In the genomic region with DNA sequence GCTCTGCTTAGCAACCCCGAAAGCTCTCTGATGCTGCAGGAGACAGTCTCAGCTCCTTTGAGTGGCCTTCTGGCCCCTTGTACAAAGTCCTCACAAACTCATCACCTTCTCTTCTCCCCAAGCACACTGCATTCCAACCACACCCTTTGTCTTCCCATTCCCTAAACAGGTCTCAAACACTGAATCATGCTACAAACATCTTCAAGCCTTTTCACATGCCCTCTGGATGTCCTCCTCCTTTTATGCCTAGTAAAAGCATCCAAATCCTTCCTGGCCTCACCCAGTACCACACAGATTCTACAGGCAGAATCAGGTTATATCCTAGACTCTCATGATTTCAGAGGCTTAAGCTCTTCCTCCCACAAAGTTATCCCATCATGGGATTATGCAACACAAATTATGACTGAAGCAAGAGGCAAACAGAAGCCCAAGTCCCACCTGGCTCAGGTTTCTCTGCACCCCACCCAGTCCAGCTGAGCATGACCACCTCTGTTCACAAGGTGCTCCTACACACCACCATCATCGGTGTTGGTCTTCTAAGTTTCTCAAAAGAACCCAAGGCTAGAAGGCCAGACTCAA, we compare ENCODE assay signal across 20 cellular contexts.
DNase-seq lines count a peak whose midpoint lies in the region; ATAC-seq and TF ChIP-seq lines count a peak whose summit lies in the region.
"Had no signal": no experiment of that assay in that cellular context is flagged by ENCODE, and none has a peak within 500 bp of the region (broad histone marks: within the 10 kb centered on the region; RNA-seq: fewer than 3 reads in every experiment).

No MANE protein-coding gene starts in this region.

- H3K36me3 ChIP-seq in IMR-90 (ENCODE audit: control insufficient read depth, insufficient read depth, low read length) = no peaks in the 10 kb centered on the region
- H3K36me3 ChIP-seq: vagina had no signal

- DNase-seq in AG20443 (ENCODE audit: low spot score) (peak; percentile 49), IMR-90 (peak; percentile 28), amniotic epithelial cell (ENCODE audit: low read depth) (peak; percentile 50), iris pigment epithelial cell (ENCODE audit: low read depth) (peak; percentile 55), NCI-H748 treated with DMSO at 0.1 percent for 48 hours (lab: John Stamatoyannopoulos, UW) (no peak), NCI-H82 (lab: John Stamatoyannopoulos, UW) (no peak)
- DNase-seq in activated CD4-positive, alpha-beta T cell treated with anti-CD3 and anti-CD28 coated beads, Interleukin-2, amount 10 ng/mL, durations not matched to agents 7 days and 5 days = no peak
- DNase-seq: activated CD4-positive, alpha-beta T cell treated with anti-CD3 and anti-CD28 coated beads, Interleukin-2, amount 50 U/mL, for 4 hours; activated naive CD8-positive, alpha-beta T cell treated with anti-CD3 and anti-CD28 coated beads, Interleukin-2, amount 50 U/mL, for 24 hours; activated T-cell treated with anti-CD3 and anti-CD28 coated beads, Interleukin-2, amount 50 U/mL, for 48 hours; COR-L47; GF-D8; NCI-H1436; NCI-H2227 treated with DMSO at 0.1 percent for 48 hours had no signal

- peak overlapping the region; percentile 91 for H2BK120ac ChIP-seq in IMR-90 (ENCODE audit: low read depth, low read length)

- H3K27ac ChIP-seq in IMR-90 (ENCODE audit: insufficient read depth, low read length) = peak overlapping the region; percentile 30; the same call in 1 of the 2 replicates
- H3K27ac ChIP-seq: KMS-11, SK-N-MC, vagina had no signal

- peak overlapping the region; percentile 71 for H2AK9ac ChIP-seq in IMR-90 (replicated peaks; ENCODE audit: low read depth, low read length, poor library complexity)

- H3K4ac ChIP-seq in IMR-90 (ENCODE audit: low read depth, low read length) = peak overlapping the region; percentile 83

- CTCF ChIA-PET in IMR-90 (lab: Yijun Ruan, JAX) = interaction anchor here (0.6 kb wide), 1 partner anchor 157 kb away, joined by 5 read pairs; no protein-coding TSS in a partner anchor
- CTCF ChIA-PET in activated CD4-positive, alpha-beta T cell treated with anti-CD3 and anti-CD28 coated beads, Interleukin-2, amount 10 ng/mL, durations not matched to agents 7 days and 5 days (lab: Charles Lee) = interaction anchor here (1.1 kb wide), 1 partner anchor 619 kb away, joined by 3 read pairs; no protein-coding TSS in a partner anchor

- no peak overlapping the region for H3K4me3 Mint-ChIP-seq in activated CD4-positive, alpha-beta T cell treated with anti-CD3 and anti-CD28 coated beads, Interleukin-2, amount 10 ng/mL, durations not matched to agents 7 days and 5 days
- H3K4me3 Mint-ChIP-seq: activated naive CD8-positive, alpha-beta T cell treated with anti-CD3 and anti-CD28 coated beads, Interleukin-2, amount 50 U/mL, for 24 hours; stimulated activated naive CD8-positive, alpha-beta T cell treated with anti-CD3 and anti-CD28 coated beads, Interleukin-15, Interleukin-2, amounts not matched to agents 100 ng/mL and 50 ng/mL, for 24 hours had no signal

- H3K27ac Mint-ChIP-seq in activated CD4-positive, alpha-beta T cell treated with anti-CD3 and anti-CD28 coated beads, Interleukin-2, amount 10 ng/mL, durations not matched to agents 7 days and 5 days = no peak overlapping the region
- H3K27ac Mint-ChIP-seq: activated naive CD8-positive, alpha-beta T cell treated with anti-CD3 and anti-CD28 coated beads, Interleukin-2, amount 50 U/mL, for 24 hours; progenitor cell of endocrine pancreas; stimulated activated naive CD8-positive, alpha-beta T cell treated with anti-CD3 and anti-CD28 coated beads, Interleukin-15, Interleukin-2, amounts not matched to agents 100 ng/mL and 50 ng/mL, for 24 hours had no signal

- H3K14ac ChIP-seq in IMR-90 (replicated peaks; ENCODE audit: low read depth, low read length) = peak overlapping the region; percentile 81

- peaks cover 17% of the 10 kb centered on the region for H3K4me1 ChIP-seq in IMR-90 (ENCODE audit: control insufficient read depth, insufficient read depth, low read length)
- H3K4me1 ChIP-seq: vagina had no signal

- intact Hi-C loops in IMR-90 (cut with micrococcal nuclease) = loop anchor here (10.0 kb wide), 1 partner anchor 183 kb away; no protein-coding TSS in a partner anchor

- H3K4me3 ChIP-seq in IMR-90 (ENCODE audit: insufficient read depth, low read depth, low read length) = no peak overlapping the region
- H3K4me3 ChIP-seq: SK-N-MC, vagina had no signal

- peaks cover 10% of the 10 kb centered on the region for H3K27me3 Mint-ChIP-seq in activated CD4-positive, alpha-beta T cell treated with anti-CD3 and anti-CD28 coated beads, Interleukin-2, amount 10 ng/mL, durations not matched to agents 7 days and 5 days
- H3K27me3 Mint-ChIP-seq: stimulated activated naive CD8-positive, alpha-beta T cell treated with anti-CD3 and anti-CD28 coated beads, Interleukin-15, Interleukin-2, amounts not matched to agents 100 ng/mL and 50 ng/mL, for 24 hours had no signal

- peak overlapping the region; percentile 87; the same call in 2 of the 3 replicates for H2BK15ac ChIP-seq in IMR-90 (ENCODE audit: low read depth, low read length)

- peaks cover 7% of the 10 kb centered on the region for H3K9me1 ChIP-seq in IMR-90 (ENCODE audit: insufficient read depth, low read length)

- POLR2A ChIA-PET in IMR-90 (lab: Charles Lee; ENCODE audit: unreplicated experiment) = interaction anchor here (0.5 kb wide), 1 partner anchor 663 kb away, joined by 12 read pairs; no protein-coding TSS in a partner anchor
- POLR2A ChIA-PET in activated CD4-positive, alpha-beta T cell treated with anti-CD3 and anti-CD28 coated beads, Interleukin-2, amount 10 ng/mL, durations not matched to agents 7 days and 5 days (lab: Charles Lee) = no interaction called here

- no peaks in the 10 kb centered on the region for H3K9me3 ChIP-seq in IMR-90 (ENCODE audit: control insufficient read depth, insufficient read depth, low read length)
- H3K9me3 ChIP-seq: vagina had no signal

- H3K4me2 ChIP-seq in IMR-90 (ENCODE audit: low read depth, low read length) = peak overlapping the region; percentile 43; the same call in 1 of the 2 replicates
- H3K4me2 ChIP-seq: KMS-11 had no signal

- H3K18ac ChIP-seq in IMR-90 (ENCODE audit: low read depth, low read length) = peak overlapping the region; percentile 37; the same call in 1 of the 2 replicates

- BruUV-seq in IMR-90 (replicated peaks; lab: Mats Ljungman, UMichigan) = no TSS peak

- H4K8ac ChIP-seq in IMR-90 (ENCODE audit: low read depth in 2 of 2, low read length in 2 of 2) = peak overlapping the region; percentile 30 to 88; a peak in 3 of 4 replicates

- no peaks in the 10 kb centered on the region for H3K9me3 Mint-ChIP-seq in activated CD4-positive, alpha-beta T cell treated with anti-CD3 and anti-CD28 coated beads, Interleukin-2, amount 10 ng/mL, durations not matched to agents 7 days and 5 days
- H3K9me3 Mint-ChIP-seq: activated naive CD8-positive, alpha-beta T cell treated with anti-CD3 and anti-CD28 coated beads, Interleukin-2, amount 50 U/mL, for 24 hours; stimulated activated naive CD8-positive, alpha-beta T cell treated with anti-CD3 and anti-CD28 coated beads, Interleukin-15, Interleukin-2, amounts not matched to agents 100 ng/mL and 50 ng/mL, for 24 hours had no signal

- peaks cover 0 to 4% of the 10 kb centered on the region in 2 experiments; a peak in 1 of 4 replicates for H3K79me1 ChIP-seq in IMR-90 (ENCODE audit: low read depth in 1 of 2, low read length in 2 of 2)

- in situ Hi-C loops in IMR-90 (cut with MboI; ENCODE audit: low sequenced_read_pairs) = loop anchor here (10.0 kb wide), 1 partner anchor 663 kb away; no protein-coding TSS in a partner anchor

- no peaks in the 10 kb centered on the region for H3K4me1 Mint-ChIP-seq in activated CD4-positive, alpha-beta T cell treated with anti-CD3 and anti-CD28 coated beads, Interleukin-2, amount 10 ng/mL, durations not matched to agents 7 days and 5 days

- peak overlapping the region; percentile 39; the same call in 1 of the 2 replicates for H3K56ac ChIP-seq in IMR-90 (ENCODE audit: extremely low read depth, insufficient read depth, low read length)

- TF ChIP-seq POLR2A in IMR-90 (IDR thresholded peaks at IDR 0.05; ENCODE audit: low read depth, low read length) = no peak

- no peak for TF ChIP-seq CTCF in IMR-90 (conservative IDR thresholded peaks at IDR 0.05; ENCODE audit: low read depth, low read length)

- no peaks in the 10 kb centered on the region for H4K20me1 ChIP-seq in IMR-90 (ENCODE audit: insufficient read depth, low read length)

- dilution Hi-C loops in IMR-90 (cut with HindIII; ENCODE audit: low sequenced_read_pairs, unreplicated experiment) = no loop called here

- H2BK20ac ChIP-seq in IMR-90 (ENCODE audit: low read depth, low read length) = peak overlapping the region; percentile 95

- peak overlapping the region; percentile 83 for H2AFZ ChIP-seq in IMR-90 (replicated peaks; ENCODE audit: low read length, poor library complexity)

- no peaks in the 10 kb centered on the region for H3K27me3 ChIP-seq in IMR-90 (ENCODE audit: control insufficient read depth, insufficient read depth, low read length)
- H3K27me3 ChIP-seq: vagina had no signal

- no peak overlapping the region; the same call in 1 of the 2 replicates for H4K5ac ChIP-seq in IMR-90 (ENCODE audit: low read depth, low read length)

- H3K9ac ChIP-seq in IMR-90 (ENCODE audit: low read depth, low read length) = 0 out of 2 replicates have a peak overlapping the region, but pooled peaks have one; percentile 25
- H3K9ac ChIP-seq: KMS-11 had no signal

- no peaks in the 10 kb centered on the region for H3K36me3 Mint-ChIP-seq in activated CD4-positive, alpha-beta T cell treated with anti-CD3 and anti-CD28 coated beads, Interleukin-2, amount 10 ng/mL, durations not matched to agents 7 days and 5 days (ENCODE audit: low read depth)

- H3K23ac ChIP-seq in IMR-90 (ENCODE audit: low read depth, low read length) = peak overlapping the region; percentile 66

- peak overlapping the region; percentile 47 for H4K91ac ChIP-seq in IMR-90 (ENCODE audit: insufficient read depth, low read depth, low read length)

- no peak overlapping the region for H2BK5ac ChIP-seq in IMR-90 (ENCODE audit: low read depth, low read length, poor library complexity, severe bottlenecking)

- H2AK5ac ChIP-seq in IMR-90 (ENCODE audit: low read depth, low read length) = peak overlapping the region; percentile 86

- WGBS in IMR-90 (ENCODE audit: extremely low coverage in 2 of 2, insufficient read length in 1 of 2), 2 experiments = no CpG with 5 or more reads among the region's 2 CpGs

- no peak for ATAC-seq in IMR-90 (ENCODE audit: low read depth)
- no peak for ATAC-seq in HG03457 (IDR thresholded peaks at IDR 0.05; ENCODE audit: unreplicated experiment)
- ATAC-seq: activated naive CD8-positive, alpha-beta T cell treated with anti-CD3 and anti-CD28 coated beads, Interleukin-2, amount 50 U/mL, for 24 hours had no signal

- TF ChIP-seq RAD21 in IMR-90 (IDR thresholded peaks at IDR 0.05; ENCODE audit: low read length) = no peak

TF ChIP-seq in IMR-90, 13 proteins besides CTCF, POLR2A, EP300 and RAD21:
- TF ChIP-seq CEBPB (IDR thresholded peaks at IDR 0.05; ENCODE audit: low read depth, low read length) = peak; percentile 68
- TF ChIP-seq SMC3 (IDR thresholded peaks at IDR 0.05; ENCODE audit: low read depth, low read length) = no peak

Comparison
In these comparisons a context has a peak if more than half of its experiments do, and no peak if none do; other contexts are left out.
1. DNase-seq: peak in AG20443 (single experiment), IMR-90 (single experiment), amniotic epithelial cell (single experiment) and iris pigment epithelial cell (single experiment); none in NCI-H748 treated with DMSO at 0.1 percent for 48 hours (single experiment), activated CD4-positive, alpha-beta T cell treated with anti-CD3 and anti-CD28 coated beads, Interleukin-2, amount 10 ng/mL, durations not matched to agents 7 days and 5 days (single experiment) and NCI-H82 (single experiment).